In the genomic region with DNA sequence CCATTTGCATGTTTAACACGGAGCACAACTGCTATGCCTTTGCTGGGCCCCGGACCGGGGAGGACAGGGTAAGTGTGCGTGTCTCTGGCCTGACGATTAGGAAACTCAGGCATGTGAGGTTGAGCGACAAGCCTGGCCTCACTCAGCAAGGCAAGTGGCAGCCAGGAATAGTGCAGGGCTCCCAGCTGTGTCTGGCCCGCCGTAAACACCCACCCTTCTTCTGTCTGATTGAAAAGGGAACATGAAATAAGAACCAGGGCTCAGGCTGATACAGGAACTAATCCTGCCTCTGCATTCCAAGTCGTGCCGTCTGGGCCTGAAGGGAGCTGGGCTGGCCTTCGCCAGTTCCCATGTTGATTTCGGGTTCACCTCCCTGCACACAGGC, we compare ENCODE assay signal across 9 cellular contexts. TPM values are rescaled to one million over a fixed set of nuclear protein-coding genes. Genes with fewer than 3 reads are reported as not detected.
DNase-seq lines count a peak whose midpoint lies in the region; ATAC-seq lines count a peak whose summit lies in the region.
"Had no signal": no experiment of that assay in that cellular context is flagged by ENCODE, and none has a peak within 500 bp of the region (broad histone marks: within the 10 kb centered on the region; RNA-seq: fewer than 3 reads in every experiment).

No MANE protein-coding gene starts in this region.

- H3K9ac ChIP-seq in mesenchymal stem cell (ENCODE audit: low read length), result no peak overlapping the region

- H2BK12ac ChIP-seq in mesenchymal stem cell (ENCODE audit: low read length in 2 of 2), result peak overlapping the region; percentile 38 to 93

- H2AFZ ChIP-seq in mesenchymal stem cell (ENCODE audit: low read depth, low read length), result no peak overlapping the region

- H4K91ac ChIP-seq in mesenchymal stem cell (ENCODE audit: low read length), result no peak overlapping the region

- H2AK5ac ChIP-seq in mesenchymal stem cell (ENCODE audit: low read length, severe bottlenecking), result no peak overlapping the region

- POLR2A ChIA-PET in activated naive CD8-positive, alpha-beta T cell treated with anti-CD3 and anti-CD28 coated beads, Interleukin-2, amount 10 ng/mL, durations not matched to agents 7 days and 5 days (lab: Charles Lee), result interaction anchor here (0.9 to 14.6 kb wide), 4 partner anchors 8 to 24 kb away, joined by 4 to 594 read pairs (median 46); a partner anchor contains a TSS

- H3K9me3 Mint-ChIP-seq in activated naive CD8-positive, alpha-beta T cell treated with anti-CD3 and anti-CD28 coated beads, Interleukin-2, amount 10 ng/mL, durations not matched to agents 7 days and 5 days, result no peaks in the 10 kb centered on the region

- H3K36me3 Mint-ChIP-seq in activated naive CD8-positive, alpha-beta T cell treated with anti-CD3 and anti-CD28 coated beads, Interleukin-2, amount 10 ng/mL, durations not matched to agents 7 days and 5 days, result peaks cover 7% of the 10 kb centered on the region

- H3K27me3 ChIP-seq in mesenchymal stem cell (ENCODE audit: control insufficient read depth in 1 of 2, insufficient read depth in 1 of 2, low read length in 2 of 2), result no peaks in the 10 kb centered on the region

- no peak overlapping the region for H3K4ac ChIP-seq in mesenchymal stem cell (ENCODE audit: low read depth in 1 of 2, low read length in 2 of 2)

- H3K4me3 ChIP-seq in mesenchymal stem cell (ENCODE audit: insufficient read depth in 1 of 2, low read depth in 1 of 2, low read length in 2 of 2), result no peak overlapping the region

- H4K8ac ChIP-seq in mesenchymal stem cell (ENCODE audit: low read length), result no peak overlapping the region

- peak overlapping the region in 1 of 2 experiments; percentile 29 for H3K18ac ChIP-seq in mesenchymal stem cell (ENCODE audit: low read depth in 1 of 2, low read length in 2 of 2)

- peak overlapping the region; percentile 3 for H2BK15ac ChIP-seq in mesenchymal stem cell (ENCODE audit: low read depth, poor library complexity, severe bottlenecking)

- peaks cover 11% of the 10 kb centered on the region for H3K4me1 ChIP-seq in mesenchymal stem cell (ENCODE audit: control insufficient read depth, insufficient read depth, low read depth, low read length)

- H3K23ac ChIP-seq in mesenchymal stem cell (ENCODE audit: low read length in 2 of 2), result peak overlapping the region in 1 of 2 experiments; percentile 32

- peak; percentile 79 for DNase-seq in Ammon's horn (ENCODE audit: low spot score)
- DNase-seq in activated naive CD8-positive, alpha-beta T cell treated with anti-CD3 and anti-CD28 coated beads, Interleukin-2, amount 10 ng/mL, durations not matched to agents 7 days and 5 days, result no peak
- peak; percentile 68 for DNase-seq in mesenchymal stem cell
- DNase-seq in NCI-H226, result no peak
- no peak for DNase-seq in mucosa of gallbladder (ENCODE audit: low spot score)
- DNase-seq: NCI-H774 had no signal

- H2BK5ac ChIP-seq in mesenchymal stem cell (ENCODE audit: low read depth, low read length, poor library complexity, severe bottlenecking), result no peak overlapping the region

- H3K4me1 Mint-ChIP-seq in activated naive CD8-positive, alpha-beta T cell treated with anti-CD3 and anti-CD28 coated beads, Interleukin-2, amount 10 ng/mL, durations not matched to agents 7 days and 5 days, result peaks cover 47% of the 10 kb centered on the region

- no peak overlapping the region for H3K14ac ChIP-seq in mesenchymal stem cell (ENCODE audit: low read length in 2 of 2)

- peak overlapping the region; percentile 16 for H3K4me3 Mint-ChIP-seq in activated naive CD8-positive, alpha-beta T cell treated with anti-CD3 and anti-CD28 coated beads, Interleukin-2, amount 10 ng/mL, durations not matched to agents 7 days and 5 days

- no peaks in the 10 kb centered on the region for H3K27me3 Mint-ChIP-seq in activated naive CD8-positive, alpha-beta T cell treated with anti-CD3 and anti-CD28 coated beads, Interleukin-2, amount 10 ng/mL, durations not matched to agents 7 days and 5 days

- H3K27ac ChIP-seq in mesenchymal stem cell (ENCODE audit: low read length, poor library complexity, severe bottlenecking), result no peak overlapping the region

- peak overlapping the region; percentile 7 for H2BK120ac ChIP-seq in mesenchymal stem cell (ENCODE audit: low read depth, low read length)

- peak overlapping the region; percentile 99 for H3K27ac Mint-ChIP-seq in activated naive CD8-positive, alpha-beta T cell treated with anti-CD3 and anti-CD28 coated beads, Interleukin-2, amount 10 ng/mL, durations not matched to agents 7 days and 5 days

- no peaks in the 10 kb centered on the region for H3K36me3 ChIP-seq in mesenchymal stem cell (ENCODE audit: control insufficient read depth in 1 of 2, insufficient read depth in 2 of 2, low read depth in 1 of 2, low read length in 2 of 2)

- H3K9me3 ChIP-seq in mesenchymal stem cell (ENCODE audit: control insufficient read depth, low read length), result no peaks in the 10 kb centered on the region

- H3K4me2 ChIP-seq in mesenchymal stem cell (ENCODE audit: low read length, poor library complexity, severe bottlenecking), result no peak overlapping the region

- 60% methylated on average over 12 of the region's 12 CpGs for WGBS in mesenchymal stem cell

- no peaks in the 10 kb centered on the region for H3K79me1 ChIP-seq in mesenchymal stem cell (replicated peaks; ENCODE audit: low read length, poor library complexity, severe bottlenecking)

- peak; percentile 39 for ATAC-seq in HG02852 (IDR thresholded peaks at IDR 0.05; ENCODE audit: unreplicated experiment)
- no peak for ATAC-seq in activated naive CD8-positive, alpha-beta T cell treated with anti-CD3 and anti-CD28 coated beads, Interleukin-2, amount 10 ng/mL, durations not matched to agents 7 days and 5 days (ENCODE audit: low read depth)
- no peak for ATAC-seq in GM19452 (IDR thresholded peaks at IDR 0.05; ENCODE audit: unreplicated experiment)
- ATAC-seq in GM18511 (IDR thresholded peaks at IDR 0.05; ENCODE audit: unreplicated experiment), result no peak

RNA-seq across cellular contexts. Expression of a gene that starts 22.2 kb away (rescaled TPM):
- total RNA-seq in activated naive CD8-positive, alpha-beta T cell treated with anti-CD3 and anti-CD28 coated beads, Interleukin-2, amount 10 ng/mL, durations not matched to agents 7 days and 5 days, result 100 to 1,000 TPM; 102 to 104 TPM
- 0.72 TPM for polyA plus RNA-seq in mesenchymal stem cell (2013, experiment 1 of 2)
- 0.75 TPM for polyA plus RNA-seq in mesenchymal stem cell (2013, experiment 2 of 2)
- total RNA-seq in mucosa of gallbladder, result 7.5 TPM

RNA-seq across cellular contexts. Expression of a gene that starts 35.4 kb away (rescaled TPM):
- total RNA-seq in activated naive CD8-positive, alpha-beta T cell treated with anti-CD3 and anti-CD28 coated beads, Interleukin-2, amount 10 ng/mL, durations not matched to agents 7 days and 5 days, result under 1 TPM; 0.42 to 0.65 TPM
- 0.17 TPM for polyA plus RNA-seq in mesenchymal stem cell (2013, experiment 1 of 2)
- 0.14 TPM for polyA plus RNA-seq in mesenchymal stem cell (2013, experiment 2 of 2)
- total RNA-seq in mucosa of gallbladder, result 7.2 TPM

Comparison
In these comparisons a context has a peak if more than half of its experiments do, and no peak if none do; other contexts are left out.
1. DNase-seq: peak in Ammon's horn (single experiment) and mesenchymal stem cell (single experiment); none in activated naive CD8-positive, alpha-beta T cell treated with anti-CD3 and anti-CD28 coated beads, Interleukin-2, amount 10 ng/mL, durations not matched to agents 7 days and 5 days (single experiment), NCI-H226 (single experiment) and mucosa of gallbladder (single experiment).
2. RNA of a gene that starts 22.2 kb away (total RNA-seq): 102 to 104 TPM in activated naive CD8-positive, alpha-beta T cell treated with anti-CD3 and anti-CD28 coated beads, Interleukin-2, amount 10 ng/mL, durations not matched to agents 7 days and 5 days; 7.5 TPM in mucosa of gallbladder (single experiment); every median in the first group is over 10 times any median in the second.